1 cellular context compared by ENCODE assay signal in the genomic region with DNA sequence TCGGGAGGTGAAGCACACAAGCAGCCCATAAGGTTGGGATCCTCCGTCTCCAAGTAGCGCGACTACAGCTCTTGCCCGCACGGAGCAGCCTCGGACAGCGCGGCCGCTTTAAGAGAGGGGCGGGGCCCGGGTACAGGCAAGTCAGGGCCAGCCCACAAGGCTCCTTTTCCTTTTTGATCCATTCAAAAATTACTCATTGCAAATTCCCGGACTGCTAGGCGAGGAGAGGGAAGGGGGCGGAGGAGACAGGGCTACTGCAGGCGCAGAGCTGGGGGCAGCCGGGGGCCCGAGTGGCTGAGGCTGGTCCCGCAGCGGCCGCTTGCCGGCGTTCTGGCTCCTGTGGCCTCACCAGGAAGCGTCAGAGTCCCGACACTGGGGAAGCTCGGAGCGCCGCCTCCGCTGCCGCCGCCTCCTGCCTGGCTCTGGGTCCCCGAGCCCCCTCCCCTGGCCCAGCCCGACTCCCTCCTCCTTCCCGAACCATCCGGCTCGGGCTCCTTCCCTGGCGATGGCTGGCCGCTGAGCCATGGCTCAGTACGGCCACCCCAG.
TF ChIP-seq lines count a peak whose summit lies in the region.

A gene with protein sequence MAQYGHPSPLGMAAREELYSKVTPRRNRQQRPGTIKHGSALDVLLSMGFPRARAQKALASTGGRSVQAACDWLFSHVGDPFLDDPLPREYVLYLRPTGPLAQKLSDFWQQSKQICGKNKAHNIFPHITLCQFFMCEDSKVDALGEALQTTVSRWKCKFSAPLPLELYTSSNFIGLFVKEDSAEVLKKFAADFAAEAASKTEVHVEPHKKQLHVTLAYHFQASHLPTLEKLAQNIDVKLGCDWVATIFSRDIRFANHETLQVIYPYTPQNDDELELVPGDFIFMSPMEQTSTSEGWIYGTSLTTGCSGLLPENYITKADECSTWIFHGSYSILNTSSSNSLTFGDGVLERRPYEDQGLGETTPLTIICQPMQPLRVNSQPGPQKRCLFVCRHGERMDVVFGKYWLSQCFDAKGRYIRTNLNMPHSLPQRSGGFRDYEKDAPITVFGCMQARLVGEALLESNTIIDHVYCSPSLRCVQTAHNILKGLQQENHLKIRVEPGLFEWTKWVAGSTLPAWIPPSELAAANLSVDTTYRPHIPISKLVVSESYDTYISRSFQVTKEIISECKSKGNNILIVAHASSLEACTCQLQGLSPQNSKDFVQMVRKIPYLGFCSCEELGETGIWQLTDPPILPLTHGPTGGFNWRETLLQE (plus strand): TSS at position 196 of the 546 bp plus-strand sequence. CDS start 328 bp downstream, at position 524.

TF ChIP-seq in K562, 482 proteins besides CTCF, POLR2A, EP300 and RAD21 (continued from another document):
- TF ChIP-seq ZNF586 (CRISPR knock-in tag; conservative IDR thresholded peaks at IDR 0.05) (no peak), YY1 (IDR thresholded peaks at IDR 0.05; ENCODE audit: borderline replicate concordance in 1 of 3, control insufficient read depth in 1 of 3, extremely low read depth in 1 of 3, insufficient read depth in 3 of 3, insufficient read length in 1 of 3, insufficient replicate concordance in 2 of 3, low read depth in 1 of 3, low read length in 2 of 3) (no peak), SLC30A9 (CRISPR knock-in tag; IDR thresholded peaks at IDR 0.05) (no peak), RFX1 (IDR thresholded peaks at IDR 0.05) (no peak), KDM2B (CRISPR knock-in tag; IDR thresholded peaks at IDR 0.05) (no peak), HNRNPLL (IDR thresholded peaks at IDR 0.05; ENCODE audit: low read depth, low read length, poor library complexity, severe bottlenecking) (peak; percentile 22)
- TF ChIP-seq, protein P1, sequence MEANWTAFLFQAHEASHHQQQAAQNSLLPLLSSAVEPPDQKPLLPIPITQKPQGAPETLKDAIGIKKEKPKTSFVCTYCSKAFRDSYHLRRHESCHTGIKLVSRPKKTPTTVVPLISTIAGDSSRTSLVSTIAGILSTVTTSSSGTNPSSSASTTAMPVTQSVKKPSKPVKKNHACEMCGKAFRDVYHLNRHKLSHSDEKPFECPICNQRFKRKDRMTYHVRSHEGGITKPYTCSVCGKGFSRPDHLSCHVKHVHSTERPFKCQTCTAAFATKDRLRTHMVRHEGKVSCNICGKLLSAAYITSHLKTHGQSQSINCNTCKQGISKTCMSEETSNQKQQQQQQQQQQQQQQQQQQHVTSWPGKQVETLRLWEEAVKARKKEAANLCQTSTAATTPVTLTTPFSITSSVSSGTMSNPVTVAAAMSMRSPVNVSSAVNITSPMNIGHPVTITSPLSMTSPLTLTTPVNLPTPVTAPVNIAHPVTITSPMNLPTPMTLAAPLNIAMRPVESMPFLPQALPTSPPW (CRISPR knock-in tag; IDR thresholded peaks at IDR 0.05), result peak; percentile 21; the same call in 1 of the 2 replicates
- TF ChIP-seq, protein P2, sequence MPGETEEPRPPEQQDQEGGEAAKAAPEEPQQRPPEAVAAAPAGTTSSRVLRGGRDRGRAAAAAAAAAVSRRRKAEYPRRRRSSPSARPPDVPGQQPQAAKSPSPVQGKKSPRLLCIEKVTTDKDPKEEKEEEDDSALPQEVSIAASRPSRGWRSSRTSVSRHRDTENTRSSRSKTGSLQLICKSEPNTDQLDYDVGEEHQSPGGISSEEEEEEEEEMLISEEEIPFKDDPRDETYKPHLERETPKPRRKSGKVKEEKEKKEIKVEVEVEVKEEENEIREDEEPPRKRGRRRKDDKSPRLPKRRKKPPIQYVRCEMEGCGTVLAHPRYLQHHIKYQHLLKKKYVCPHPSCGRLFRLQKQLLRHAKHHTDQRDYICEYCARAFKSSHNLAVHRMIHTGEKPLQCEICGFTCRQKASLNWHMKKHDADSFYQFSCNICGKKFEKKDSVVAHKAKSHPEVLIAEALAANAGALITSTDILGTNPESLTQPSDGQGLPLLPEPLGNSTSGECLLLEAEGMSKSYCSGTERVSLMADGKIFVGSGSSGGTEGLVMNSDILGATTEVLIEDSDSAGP (CRISPR knock-in tag; IDR thresholded peaks at IDR 0.05), result peak; percentile 89
